8 cellular contexts compared by ENCODE assay signal in the genomic region with DNA sequence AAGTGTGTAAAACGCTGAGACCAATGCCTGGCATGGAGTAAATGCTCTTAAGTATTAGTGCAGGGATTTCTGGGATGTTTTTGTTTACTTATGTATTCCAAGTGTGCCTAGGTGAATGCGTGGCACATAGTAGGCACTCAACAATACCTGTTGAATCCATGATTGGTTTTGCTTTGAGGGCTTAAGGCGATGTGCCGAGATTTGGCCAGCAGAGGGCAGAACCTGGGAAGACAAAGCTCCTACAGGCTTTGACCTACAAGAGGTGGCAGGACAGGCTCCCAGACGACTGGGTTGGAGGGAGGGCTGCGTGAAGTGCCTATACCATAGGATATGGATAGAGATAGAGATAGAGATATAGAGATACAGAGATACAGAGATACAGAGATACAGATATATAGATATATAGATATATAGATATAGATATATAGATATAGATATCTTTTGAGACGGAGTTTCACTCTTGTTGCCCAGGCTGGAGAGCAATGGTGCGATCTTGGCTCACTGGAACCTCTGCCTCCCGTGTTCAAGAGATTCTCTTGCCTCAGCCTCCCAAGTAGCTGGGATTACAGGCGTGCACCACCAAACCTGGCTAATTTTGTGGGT. TPM values are rescaled to one million over a fixed set of nuclear protein-coding genes. Genes with fewer than 3 reads are reported as not detected.
DNase-seq lines count a peak whose midpoint lies in the region; ATAC-seq, FAIRE-seq and TF ChIP-seq lines count a peak whose summit lies in the region.

No MANE protein-coding gene starts in this region.

- peaks cover 11% of the 10 kb centered on the region for H3K36me3 ChIP-seq in lower lobe of right lung

- H3K27me3 ChIP-seq in lower lobe of right lung (ENCODE audit: low read depth): no peaks in the 10 kb centered on the region

- H3K9me3 ChIP-seq in lower lobe of right lung: no peaks in the 10 kb centered on the region

- H3K4me3 ChIP-seq in AG09309 (ENCODE audit: control insufficient read depth, low read depth, low read length): no peak overlapping the region
- H3K4me3 ChIP-seq in coronary artery: no peak overlapping the region
- no peak overlapping the region for H3K4me3 ChIP-seq in lower lobe of right lung

- H3K27ac ChIP-seq in coronary artery: no peak overlapping the region
- H3K27ac ChIP-seq in lower lobe of right lung: no peak overlapping the region

- peaks cover 12% of the 10 kb centered on the region for H3K4me1 ChIP-seq in lower lobe of right lung

- no peak for FAIRE-seq in H54 (lab: Jason Lieb, UNC)

- DNase-seq in AG09309 (ENCODE audit: low read depth) (no peak), H54 (ENCODE audit: insufficient read length, low spot score) (peak; percentile 40), NCI-H524 treated with DMSO at 0.1 percent for 48 hours (lab: John Stamatoyannopoulos, UW) (peak; percentile 24), coronary artery (ENCODE audit: low spot score) (no peak), lower lobe of right lung (peak; percentile 75)
- peak; percentile 38 to 66 for DNase-seq in activated CD4-positive, alpha-beta T cell treated with anti-CD3 and anti-CD28 coated beads for 4 hours
- peak; percentile 32 to 34 for DNase-seq in stimulated activated CD8-positive, alpha-beta memory T cell treated with anti-CD3 and anti-CD28 coated beads, Interleukin-15, amount 100 ng/mL, for 48 hours (ENCODE audit: low read depth in 2 of 2)

- TF ChIP-seq CTCF in AG09309 (IDR thresholded peaks at IDR 0.05; ENCODE audit: control insufficient read depth, insufficient read depth, low read depth, low read length, missing control alignments) (peak; percentile 85), coronary artery (IDR thresholded peaks at IDR 0.05) (peak; percentile 30), lower lobe of right lung (IDR thresholded peaks at IDR 0.05) (peak; percentile 74)

- ATAC-seq in lower lobe of right lung (peak; percentile 74 to 83), GM21619 (IDR thresholded peaks at IDR 0.05; ENCODE audit: unreplicated experiment) (no peak)

- no peak for TF ChIP-seq POLR2A in H54 (IDR thresholded peaks at IDR 0.05; ENCODE audit: low read depth, low read length)

- intact Hi-C loops in lower lobe of right lung (cut with DNase I): no loop called here

RNA-seq across cellular contexts. Expression of a gene that starts 13.9 kb away (rescaled TPM):
- 34.9 TPM for total RNA-seq in lower lobe of right lung

RNA-seq across cellular contexts. Expression of a gene that starts 40.0 kb away (rescaled TPM):
- 2.7 TPM for total RNA-seq in lower lobe of right lung

RNA-seq across cellular contexts. Expression of a gene that starts 55.2 kb away (rescaled TPM):
- total RNA-seq in lower lobe of right lung: 5.2 TPM

Comparison
In these comparisons a context has a peak if more than half of its experiments do, and no peak if none do; other contexts are left out.
1. DNase-seq: peak in H54 (single experiment), NCI-H524 treated with DMSO at 0.1 percent for 48 hours (single experiment), activated CD4-positive, alpha-beta T cell treated with anti-CD3 and anti-CD28 coated beads for 4 hours (2 of 2), lower lobe of right lung (single experiment) and stimulated activated CD8-positive, alpha-beta memory T cell treated with anti-CD3 and anti-CD28 coated beads, Interleukin-15, amount 100 ng/mL, for 48 hours (2 of 2); none in AG09309 (single experiment) and coronary artery (single experiment).
2. CTCF ChIP-seq: peak in every context shown above with its lines; median percentile 85 in AG09309; 74 in lower lobe of right lung; 30 in coronary artery.